Comparison of ENCODE assay signal across 17 cellular contexts in the genomic region with DNA sequence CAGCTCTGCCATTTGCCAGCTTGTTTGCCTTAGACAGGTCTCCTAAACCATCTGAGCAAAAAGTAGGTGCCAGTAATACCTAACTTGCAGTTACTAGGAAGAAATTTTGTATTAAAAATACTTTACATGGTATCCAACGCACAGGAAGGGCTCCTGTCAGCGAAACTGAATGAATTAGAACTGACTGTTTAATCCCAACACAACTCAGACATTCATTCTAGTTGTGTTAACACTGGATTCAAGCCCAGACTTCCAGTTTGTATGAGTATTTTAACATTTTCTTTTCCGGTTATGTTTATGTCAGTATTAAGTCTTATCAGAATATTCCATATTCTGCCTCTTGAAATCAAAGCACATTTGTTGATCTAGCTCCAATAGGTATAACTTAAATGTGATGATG.
"Had no signal": no experiment of that assay in that cellular context is flagged by ENCODE, and none has a peak within 500 bp of the region (broad histone marks: within the 10 kb centered on the region; RNA-seq: fewer than 3 reads in every experiment).

No MANE protein-coding gene starts in this region.

- H3K27me3 Mint-ChIP-seq: activated CD4-positive, alpha-beta memory T cell treated with anti-CD3 and anti-CD28 coated beads, Interleukin-2, amount 10 ng/mL, durations not matched to agents 7 days and 5 days; effector memory CD8-positive, alpha-beta T cell had no signal

- H3K36me3 ChIP-seq: cardiac muscle cell, stomach, tibial nerve had no signal

- H3K79me2 ChIP-seq: parathyroid adenoma had no signal

- H3K4me1 Mint-ChIP-seq: activated CD4-positive, alpha-beta memory T cell treated with anti-CD3 and anti-CD28 coated beads, Interleukin-2, amount 10 ng/mL, durations not matched to agents 7 days and 5 days; activated CD4-positive, alpha-beta T cell treated with anti-CD3 and anti-CD28 coated beads for 36 hours had no signal

- ATAC-seq: activated CD4-positive, alpha-beta T cell treated with anti-CD3 and anti-CD28 coated beads for 36 hours; effector memory CD8-positive, alpha-beta T cell; left lobe of liver; right cardiac atrium had no signal

- H3K27me3 ChIP-seq: cardiac muscle cell, stomach, tibial nerve had no signal

- H2AFZ ChIP-seq: parathyroid adenoma had no signal

- H3K9me3 ChIP-seq: stomach, tibial nerve had no signal

- H3K27ac Mint-ChIP-seq: activated CD4-positive, alpha-beta memory T cell treated with anti-CD3 and anti-CD28 coated beads, Interleukin-2, amount 10 ng/mL, durations not matched to agents 7 days and 5 days; activated CD4-positive, alpha-beta T cell treated with anti-CD3 and anti-CD28 coated beads for 36 hours; activated naive CD8-positive, alpha-beta T cell treated with anti-CD3 and anti-CD28 coated beads, Interleukin-2, amount 10 ng/mL, durations not matched to agents 7 days and 5 days; effector memory CD8-positive, alpha-beta T cell; nephron progenitor cell had no signal

- H3K9me3 Mint-ChIP-seq: activated CD4-positive, alpha-beta memory T cell treated with anti-CD3 and anti-CD28 coated beads, Interleukin-2, amount 10 ng/mL, durations not matched to agents 7 days and 5 days; activated naive CD8-positive, alpha-beta T cell treated with anti-CD3 and anti-CD28 coated beads, Interleukin-2, amount 10 ng/mL, durations not matched to agents 7 days and 5 days; nephron progenitor cell had no signal

- H3K4me3 Mint-ChIP-seq: activated CD4-positive, alpha-beta memory T cell treated with anti-CD3 and anti-CD28 coated beads, Interleukin-2, amount 10 ng/mL, durations not matched to agents 7 days and 5 days; activated CD4-positive, alpha-beta T cell treated with anti-CD3 and anti-CD28 coated beads for 36 hours; activated naive CD8-positive, alpha-beta T cell treated with anti-CD3 and anti-CD28 coated beads, Interleukin-2, amount 10 ng/mL, durations not matched to agents 7 days and 5 days; effector memory CD8-positive, alpha-beta T cell; nephron progenitor cell had no signal

- H3K36me3 Mint-ChIP-seq: activated naive CD8-positive, alpha-beta T cell treated with anti-CD3 and anti-CD28 coated beads, Interleukin-2, amount 10 ng/mL, durations not matched to agents 7 days and 5 days had no signal

- H3K9ac ChIP-seq: parathyroid adenoma had no signal

- H3K4me1 ChIP-seq: parathyroid adenoma, stomach had no signal

- DNase-seq: activated CD4-positive, alpha-beta memory T cell treated with anti-CD3 and anti-CD28 coated beads, Interleukin-2, amount 10 ng/mL, durations not matched to agents 7 days and 5 days; activated CD4-positive, alpha-beta T cell treated with anti-CD3 and anti-CD28 coated beads for 36 hours; activated naive CD8-positive, alpha-beta T cell treated with anti-CD3 and anti-CD28 coated beads, Interleukin-2, amount 10 ng/mL, durations not matched to agents 7 days and 5 days; activated T-cell treated with anti-CD3 and anti-CD28 coated beads, Interleukin-2, amount 50 U/mL, for 48 hours; effector memory CD8-positive, alpha-beta T cell; erythroblast; head of caudate nucleus; mesendoderm; nephron progenitor cell; right cardiac atrium; small intestine; stomach; T-helper 9 cell had no signal

- H3K27ac ChIP-seq: cardiac muscle cell, parathyroid adenoma, stomach had no signal

- H3K4me3 ChIP-seq: cardiac muscle cell, stomach, tibial nerve had no signal
